In genomic region chr10:32788359-32788758, GRCh38 we compare ENCODE assay signal across 21 cellular contexts.
DNase-seq lines count a peak whose midpoint lies in the region; ATAC-seq, FAIRE-seq and TF ChIP-seq lines count a peak whose summit lies in the region.
"Had no signal": no experiment of that assay in that cellular context is flagged by ENCODE, and none has a peak within 500 bp of the region (broad histone marks: within the 10 kb centered on the region; RNA-seq: fewer than 3 reads in every experiment).

No MANE protein-coding gene starts in this region.

- H3K79me2 ChIP-seq in hepatocyte = no peaks in the 10 kb centered on the region

- no peaks in the 10 kb centered on the region for H3K4me1 ChIP-seq in hepatocyte (ENCODE audit: insufficient read depth)
- peaks cover 0 to 12% (median 0%) of the 10 kb centered on the region in 4 donors for H3K4me1 ChIP-seq in right lobe of liver
- H3K4me1 ChIP-seq in small intestine (ENCODE audit: control insufficient read depth in 2 of 2, insufficient read depth in 1 of 2, low read depth in 1 of 2, low read length in 1 of 2) = no peaks in the 10 kb centered on the region
- H3K4me1 ChIP-seq: BLaER1, Caco-2 had no signal

- H3K27me3 ChIP-seq in hepatocyte (no peaks in the 10 kb centered on the region), right lobe of liver (no peaks in the 10 kb centered on the region), small intestine (ENCODE audit: control insufficient read depth in 2 of 2, insufficient read depth in 2 of 2, low read length in 2 of 2) (no peaks in the 10 kb centered on the region)
- H3K27me3 ChIP-seq: BLaER1 had no signal

- no peak for FAIRE-seq in small intestine (lab: Jason Lieb, UNC)
- FAIRE-seq: G401.6, GM12892, H1 had no signal

- H2AFZ ChIP-seq in hepatocyte = no peak overlapping the region
- H2AFZ ChIP-seq: GM23248 had no signal

- DNase-seq in hepatocyte (ENCODE audit: low spot score) (peak; percentile 10), left lobe of liver (ENCODE audit: low spot score) (peak; percentile 93), right lobe of liver (peak; percentile 76 to 93 (median 90)), small intestine (peak; percentile 43), NCI-H1694 treated with DMSO at 0.1 percent for 48 hours (lab: John Stamatoyannopoulos, UW) (no peak), ACHN (no peak), KBM-7 (no peak), NCI-H1930 (lab: John Stamatoyannopoulos, UW) (no peak)
- DNase-seq: Caco-2; CD4-positive, CD25-positive, alpha-beta regulatory T cell; CD8-positive, alpha-beta T cell; DMS153; DND-41; GM23248; H7; HCEC 1CT had no signal

- H3K4me2 ChIP-seq in hepatocyte = no peak overlapping the region
- H3K4me2 ChIP-seq: BLaER1 had no signal

- H4K20me1 ChIP-seq in hepatocyte (ENCODE audit: insufficient read depth, poor library complexity, severe bottlenecking) = no peaks in the 10 kb centered on the region
- H4K20me1 ChIP-seq: BLaER1 had no signal

- no peaks in the 10 kb centered on the region for H3K9me2 ChIP-seq in hepatocyte (replicated peaks; ENCODE audit: insufficient read depth)

- H3K36me3 ChIP-seq in hepatocyte (replicated peaks; ENCODE audit: insufficient read depth, low read depth) = no peaks in the 10 kb centered on the region
- H3K36me3 ChIP-seq in right lobe of liver = no peaks in the 10 kb centered on the region
- no peaks in the 10 kb centered on the region for H3K36me3 ChIP-seq in small intestine (ENCODE audit: control insufficient read depth in 2 of 2, insufficient read depth in 2 of 2, low read length in 2 of 2)
- H3K36me3 ChIP-seq: BLaER1 had no signal

- no peak overlapping the region for H3K27ac ChIP-seq in hepatocyte
- H3K27ac ChIP-seq in right lobe of liver = peak overlapping the region in 2 of 3 donors; percentile 64 to 75
- no peak overlapping the region for H3K27ac ChIP-seq in small intestine (ENCODE audit: low read depth in 1 of 2, low read length in 1 of 2)
- H3K27ac ChIP-seq: BLaER1, C4-2B, GM23248 had no signal

- H3K4me3 ChIP-seq in hepatocyte (no peak overlapping the region), right lobe of liver (no peak overlapping the region), small intestine (ENCODE audit: low read depth in 1 of 2, low read length in 2 of 2) (no peak overlapping the region)
- H3K4me3 ChIP-seq: BLaER1, GM23248 had no signal

- TF ChIP-seq POLR2A in right lobe of liver (IDR thresholded peaks at IDR 0.05) = no peak

- intact Hi-C loops in right lobe of liver (cut with DNase I) = no loop called here

- no peak for TF ChIP-seq CTCF in hepatocyte (IDR thresholded peaks at IDR 0.05; ENCODE audit: poor library complexity)
- TF ChIP-seq CTCF in right lobe of liver (IDR thresholded peaks at IDR 0.05) = no peak

- in situ Hi-C loops in ACHN (cut with HindIII; ENCODE audit: low pct_ligation_motif_present, low pct_unique_long_range_greater_than_20kb, low sequenced_read_pairs) (no loop called here), KBM-7 (cut with MboI; ENCODE audit: low pct_unique_long_range_greater_than_20kb, low sequenced_read_pairs) (loop anchor here (25.0 kb wide), 1 partner anchor 349 kb away; no protein-coding TSS in a partner anchor)

- ATAC-seq in left lobe of liver (peak; percentile 98), right lobe of liver (peak; percentile 98 to 99 (median 99))
- ATAC-seq: CD8-positive, alpha-beta T cell had no signal

- no peaks in the 10 kb centered on the region for H3K9me3 ChIP-seq in hepatocyte (ENCODE audit: low read depth)
- no peaks in the 10 kb centered on the region for H3K9me3 ChIP-seq in right lobe of liver
- no peaks in the 10 kb centered on the region for H3K9me3 ChIP-seq in small intestine (ENCODE audit: control insufficient read depth, low read depth)
- H3K9me3 ChIP-seq: BLaER1, Caco-2 had no signal

Comparison
In these comparisons a context has a peak if more than half of its experiments do, and no peak if none do; other contexts are left out.
1. DNase-seq: peak in hepatocyte (single experiment), left lobe of liver (single experiment), right lobe of liver (3 of 3) and small intestine (single experiment); none in NCI-H1694 treated with DMSO at 0.1 percent for 48 hours (single experiment), ACHN (single experiment), KBM-7 (single experiment) and NCI-H1930 (0 of 2).
2. H3K27ac ChIP-seq: peak in right lobe of liver (2 of 3); none in hepatocyte (single experiment) and small intestine (0 of 2).